8 cellular contexts compared by ENCODE assay signal in the genomic region with DNA sequence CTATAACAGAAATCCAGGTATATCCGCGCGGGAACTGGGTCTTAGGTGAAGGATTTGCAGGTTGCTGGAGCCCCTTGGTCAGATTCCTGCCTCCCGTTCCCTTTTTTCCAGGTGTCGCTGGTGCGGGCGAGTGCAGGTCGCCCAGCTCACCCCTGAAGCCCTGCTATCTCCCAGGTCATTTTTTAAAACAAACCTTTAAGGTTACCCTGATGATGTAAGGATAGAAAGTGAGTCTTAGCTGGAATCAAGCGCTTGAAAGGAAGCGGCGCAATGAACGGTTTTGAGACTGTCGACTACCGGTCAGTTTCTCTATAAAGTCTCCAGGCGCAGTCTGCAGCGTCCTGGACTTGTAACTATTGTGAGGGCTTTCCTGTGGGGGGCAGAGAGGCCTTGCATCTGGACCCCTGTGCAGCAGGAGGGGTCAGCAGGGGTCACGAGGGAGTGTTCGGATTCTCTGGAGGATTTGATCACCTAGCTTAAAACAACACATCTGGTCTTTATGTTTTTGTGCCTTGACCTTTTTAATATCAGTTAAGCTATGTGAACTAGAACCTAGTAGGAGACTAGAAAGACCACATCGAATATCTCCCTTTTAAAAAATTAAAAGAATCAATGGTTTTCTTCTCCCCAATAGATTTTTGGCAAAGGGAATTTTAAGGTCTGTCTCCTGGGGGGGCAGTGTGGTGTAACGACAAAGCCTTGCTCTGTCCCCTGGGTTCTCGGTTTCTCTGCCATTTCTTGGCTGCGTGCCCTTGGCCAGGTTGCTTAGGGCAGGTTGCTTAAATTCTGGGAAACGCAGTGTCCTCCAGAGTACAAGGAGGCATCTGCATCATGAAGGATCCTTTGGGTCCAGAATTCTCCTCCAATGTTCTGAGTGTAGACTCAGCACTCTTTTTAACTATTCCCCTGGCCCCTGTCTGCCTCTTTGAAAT. TPM values are rescaled to one million over a fixed set of nuclear protein-coding genes. Genes with fewer than 3 reads are reported as not detected.
DNase-seq lines count a peak whose midpoint lies in the region; ATAC-seq, FAIRE-seq and TF ChIP-seq lines count a peak whose summit lies in the region.

No MANE protein-coding gene starts in this region.

- no peaks in the 10 kb centered on the region for H3K36me3 ChIP-seq in hepatocyte (replicated peaks; ENCODE audit: insufficient read depth, low read depth)

- DNase-seq in activated T-cell treated with anti-CD3 and anti-CD28 coated beads, Interleukin-2, amount 50 U/mL, for 4 hours, result no peak
- DNase-seq in activated T-cell treated with anti-CD3 and anti-CD28 coated beads, Interleukin-2, amount 50 U/mL, for 48 hours, result no peak
- DNase-seq in activated CD4-positive, alpha-beta memory T cell treated with anti-CD3 and anti-CD28 coated beads, Interleukin-2, amount 10 ng/mL, durations not matched to agents 7 days and 5 days, result no peak
- DNase-seq in hepatocyte (ENCODE audit: low spot score), result peak; percentile 20
- DNase-seq in skeletal muscle cell (ENCODE audit: low read depth), result no peak
- no peak for DNase-seq in frontal cortex (ENCODE audit: low spot score in 2 of 2)
- no peak for DNase-seq in D341Med (ENCODE audit: low spot score)
- DNase-seq in activated CD4-positive, CD25-positive, alpha-beta regulatory T cell treated with anti-CD3 and anti-CD28 coated beads, Interleukin-2, amount 50 U/mL, for 72 hours, result no peak

- peak overlapping the region; percentile 100 for H3K4me2 ChIP-seq in hepatocyte

- ATAC-seq in activated T-cell treated with anti-CD3 and anti-CD28 coated beads, Interleukin-2, amount 50 U/mL, for 4 hours, result no peak

- POLR2A ChIA-PET in activated CD4-positive, alpha-beta memory T cell treated with anti-CD3 and anti-CD28 coated beads, Interleukin-2, amount 10 ng/mL, durations not matched to agents 7 days and 5 days (lab: Charles Lee), result no interaction called here

- no peaks in the 10 kb centered on the region for H3K9me3 Mint-ChIP-seq in activated T-cell treated with anti-CD3 and anti-CD28 coated beads, Interleukin-2, amount 50 U/mL, for 4 hours
- no peaks in the 10 kb centered on the region for H3K9me3 Mint-ChIP-seq in activated CD4-positive, alpha-beta memory T cell treated with anti-CD3 and anti-CD28 coated beads, Interleukin-2, amount 10 ng/mL, durations not matched to agents 7 days and 5 days

- peaks cover 3% of the 10 kb centered on the region for H3K79me2 ChIP-seq in hepatocyte

- H3K9me3 ChIP-seq in hepatocyte (ENCODE audit: low read depth), result no peaks in the 10 kb centered on the region

- TF ChIP-seq CTCF in hepatocyte (IDR thresholded peaks at IDR 0.05; ENCODE audit: poor library complexity), result no peak

- peaks cover 17% of the 10 kb centered on the region for H3K4me1 Mint-ChIP-seq in activated T-cell treated with anti-CD3 and anti-CD28 coated beads, Interleukin-2, amount 50 U/mL, for 4 hours (ENCODE audit: low read depth)
- peaks cover 16% of the 10 kb centered on the region for H3K4me1 Mint-ChIP-seq in activated CD4-positive, alpha-beta memory T cell treated with anti-CD3 and anti-CD28 coated beads, Interleukin-2, amount 10 ng/mL, durations not matched to agents 7 days and 5 days

- peaks cover 15% of the 10 kb centered on the region for H3K4me1 ChIP-seq in hepatocyte (ENCODE audit: insufficient read depth)

- WGBS in hepatocyte (ENCODE audit: low lambda C conversion rate, missing lambda C conversion rate), result 8% methylated on average over 23 of the region's 23 CpGs

- H3K27ac ChIP-seq in hepatocyte, result no peak overlapping the region

- H3K4me3 ChIP-seq in hepatocyte, result peak overlapping the region; percentile 55
- H3K4me3 ChIP-seq in skeletal muscle cell (ENCODE audit: low read depth, low read length), result peak overlapping the region; percentile 50

- H3K4me3 Mint-ChIP-seq in activated T-cell treated with anti-CD3 and anti-CD28 coated beads, Interleukin-2, amount 50 U/mL, for 4 hours, result peak overlapping the region; percentile 71
- peak overlapping the region; percentile 64 for H3K4me3 Mint-ChIP-seq in activated CD4-positive, alpha-beta memory T cell treated with anti-CD3 and anti-CD28 coated beads, Interleukin-2, amount 10 ng/mL, durations not matched to agents 7 days and 5 days

- FAIRE-seq in frontal cortex (lab: Jason Lieb, UNC), result no peak

- no peaks in the 10 kb centered on the region for H3K36me3 Mint-ChIP-seq in activated T-cell treated with anti-CD3 and anti-CD28 coated beads, Interleukin-2, amount 50 U/mL, for 4 hours (ENCODE audit: insufficient read depth)
- no peaks in the 10 kb centered on the region for H3K36me3 Mint-ChIP-seq in activated CD4-positive, alpha-beta memory T cell treated with anti-CD3 and anti-CD28 coated beads, Interleukin-2, amount 10 ng/mL, durations not matched to agents 7 days and 5 days (ENCODE audit: low read depth)

- H4K20me1 ChIP-seq in hepatocyte (ENCODE audit: insufficient read depth, poor library complexity, severe bottlenecking), result no peaks in the 10 kb centered on the region

- peaks cover 61% of the 10 kb centered on the region for H3K27me3 Mint-ChIP-seq in activated T-cell treated with anti-CD3 and anti-CD28 coated beads, Interleukin-2, amount 50 U/mL, for 4 hours (ENCODE audit: low read depth)
- H3K27me3 Mint-ChIP-seq in activated CD4-positive, alpha-beta memory T cell treated with anti-CD3 and anti-CD28 coated beads, Interleukin-2, amount 10 ng/mL, durations not matched to agents 7 days and 5 days, result peaks cover 66% of the 10 kb centered on the region

- no peaks in the 10 kb centered on the region for H3K9me2 ChIP-seq in hepatocyte (replicated peaks; ENCODE audit: insufficient read depth)

- no peak overlapping the region for H3K27ac Mint-ChIP-seq in activated CD4-positive, alpha-beta memory T cell treated with anti-CD3 and anti-CD28 coated beads, Interleukin-2, amount 10 ng/mL, durations not matched to agents 7 days and 5 days

- H2AFZ ChIP-seq in hepatocyte, result peak overlapping the region; percentile 68

- CTCF ChIA-PET in activated CD4-positive, alpha-beta memory T cell treated with anti-CD3 and anti-CD28 coated beads, Interleukin-2, amount 10 ng/mL, durations not matched to agents 7 days and 5 days (lab: Charles Lee), result no interaction called here

- H3K27me3 ChIP-seq in hepatocyte, result peaks cover 46% of the 10 kb centered on the region

RNA-seq across cellular contexts. Expression of a gene that starts 1.7 kb away (rescaled TPM):
- total RNA-seq in activated T-cell treated with anti-CD3 and anti-CD28 coated beads, Interleukin-2, amount 50 U/mL, for 4 hours, result under 1 TPM; 0.28 to 0.65 (median 0.32) TPM
- under 1 TPM; 0.65 to 0.73 TPM for total RNA-seq in activated CD4-positive, alpha-beta memory T cell treated with anti-CD3 and anti-CD28 coated beads, Interleukin-2, amount 10 ng/mL, durations not matched to agents 7 days and 5 days
- total RNA-seq in hepatocyte (2.6 and 4.1 TPM in 2 replicates), frontal cortex (57.9 TPM)
- polyA plus RNA-seq in hepatocyte, result 1.8 and 2.7 TPM in 2 replicates

Comparison
In these comparisons a context has a peak if more than half of its experiments do, and no peak if none do; other contexts are left out.
1. RNA of a gene that starts 1.7 kb away (total RNA-seq): 57.9 TPM in frontal cortex (single experiment); 2.6 to 4.1 TPM in hepatocyte, 0.65 to 0.73 TPM in activated CD4-positive, alpha-beta memory T cell treated with anti-CD3 and anti-CD28 coated beads, Interleukin-2, amount 10 ng/mL, durations not matched to agents 7 days and 5 days and 0.28 to 0.65 TPM in activated T-cell treated with anti-CD3 and anti-CD28 coated beads, Interleukin-2, amount 50 U/mL, for 4 hours; every median in the first group is over 10 times any median in the second.